ENCODE assay signal across 1 cellular context in the genomic region with DNA sequence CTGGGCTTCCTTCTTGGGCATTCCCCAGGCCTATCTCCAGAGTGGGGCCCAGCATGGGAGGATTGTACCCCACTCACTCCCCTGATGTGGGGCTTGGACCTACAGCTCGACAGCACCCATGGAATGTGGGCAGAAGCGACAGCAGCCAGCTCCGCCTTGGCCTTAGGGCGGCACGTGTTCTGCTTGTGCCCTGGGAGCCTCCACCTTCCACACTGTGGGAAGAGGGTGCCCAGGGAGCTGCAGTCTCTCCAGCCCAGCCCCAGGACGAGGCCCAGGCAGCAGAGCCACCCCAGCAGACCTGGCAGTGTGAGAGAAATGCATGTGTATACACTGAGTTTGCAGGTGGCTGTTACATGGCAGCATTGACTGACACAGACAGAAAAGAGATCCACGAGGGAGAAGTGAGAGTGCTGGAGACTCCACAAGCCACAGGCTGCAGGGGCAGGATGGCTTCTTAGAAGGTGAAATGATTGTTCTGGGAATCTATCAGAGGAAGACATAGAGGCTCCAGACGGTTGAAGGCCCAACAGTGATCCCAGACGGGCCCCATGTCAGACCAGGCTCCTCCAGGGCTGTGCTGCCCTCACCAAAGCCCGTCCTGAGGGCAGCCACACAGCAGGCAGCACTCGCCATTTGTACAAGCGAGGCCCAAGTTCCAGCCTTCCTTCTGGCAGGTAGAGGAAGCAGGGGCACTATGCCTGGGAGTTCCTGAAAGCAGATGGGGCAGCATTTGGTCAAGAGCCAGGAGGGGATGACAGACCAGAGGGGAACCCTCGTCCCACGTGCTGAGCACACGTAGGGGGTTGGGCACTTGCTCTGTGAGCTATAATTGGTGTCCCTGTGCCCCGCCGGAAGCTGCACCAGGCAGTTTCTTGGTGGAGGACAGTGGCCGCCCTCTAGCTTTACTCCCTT.
TF ChIP-seq lines count a peak whose summit lies in the region.

No MANE protein-coding gene starts in this region.

TF ChIP-seq in H1, 55 proteins besides CTCF, POLR2A, EP300 and RAD21:
- TF ChIP-seq HDAC6 (IDR thresholded peaks at IDR 0.05; ENCODE audit: low read depth, low read length) (no peak), POLR2AphosphoS5 (IDR thresholded peaks at IDR 0.05; ENCODE audit: low read depth, low read length) (no peak), CEBPB (IDR thresholded peaks at IDR 0.05; ENCODE audit: low read depth, low read length) (no peak), PHF8 (conservative IDR thresholded peaks at IDR 0.05; ENCODE audit: low read depth, low read length) (no peak), POU5F1 (IDR thresholded peaks at IDR 0.05; ENCODE audit: low read depth, low read length) (no peak), SP2 (IDR thresholded peaks at IDR 0.05; ENCODE audit: low read length) (no peak), ASH2L (IDR thresholded peaks at IDR 0.05; ENCODE audit: low read length) (no peak), RNF2 (IDR thresholded peaks at IDR 0.05; ENCODE audit: borderline replicate concordance, low read depth, low read length, missing control alignments, poor library complexity, severe bottlenecking) (no peak), GABPA (IDR thresholded peaks at IDR 0.05; ENCODE audit: borderline replicate concordance, insufficient read depth, low read length) (no peak), BACH1 (IDR thresholded peaks at IDR 0.05; ENCODE audit: low read length) (no peak)
